ENCODE assay signal across 8 cellular contexts in genomic region chr14:55556929-55557623, GRCh38. TPM values are rescaled to one million over a fixed set of nuclear protein-coding genes. Genes with fewer than 3 reads are reported as not detected.
DNase-seq lines count a peak whose midpoint lies in the region; ATAC-seq and TF ChIP-seq lines count a peak whose summit lies in the region.

No MANE protein-coding gene starts in this region.

- peaks cover 0 to 4% of the 10 kb centered on the region in 2 donors for H3K4me1 ChIP-seq in breast epithelium
- peaks cover 0 to 9% (median 0%) of the 10 kb centered on the region in 4 donors for H3K4me1 ChIP-seq in tibial nerve

- WGBS in lower leg skin, 2 donors = 42 to 46% methylated on average over 3 of the region's 3 CpGs
- WGBS in tibial nerve, 2 donors = 51 to 53% methylated on average over 3 of the region's 3 CpGs

- DNase-seq in AG20443 (ENCODE audit: low spot score) (peak; percentile 82), NCI-H1694 (lab: John Stamatoyannopoulos, UW) (peak; percentile 41), breast epithelium (ENCODE audit: low spot score in 2 of 2) (peak; percentile 93 to 95), lower leg skin (ENCODE audit: low spot score in 2 of 2) (peak; percentile 58 to 89), tibial nerve (ENCODE audit: low spot score in 2 of 2) (no peak)

- intact Hi-C loops in breast epithelium (cut with DNase I; ENCODE audit: low total_unique reads) = no loop called here
- intact Hi-C loops in lower leg skin (cut with DNase I; ENCODE audit: low total_unique reads) = no loop called here

- TF ChIP-seq CTCF in breast epithelium (IDR thresholded peaks at IDR 0.05) = no peak
- no peak for TF ChIP-seq CTCF in lower leg skin (IDR thresholded peaks at IDR 0.05)
- TF ChIP-seq CTCF in tibial nerve (IDR thresholded peaks at IDR 0.05) = no peak

- TF ChIP-seq EP300 in tibial nerve (IDR thresholded peaks at IDR 0.05) = no peak

- H3K4me3 ChIP-seq in breast epithelium (no peak overlapping the region), lower leg skin (ENCODE audit: low read depth, poor library complexity, severe bottlenecking) (no peak overlapping the region), tibial nerve (no peak overlapping the region)

- ATAC-seq in GM18868 (IDR thresholded peaks at IDR 0.05; ENCODE audit: unreplicated experiment) (no peak), HG03460 (IDR thresholded peaks at IDR 0.05; ENCODE audit: unreplicated experiment) (no peak), GM19455 (IDR thresholded peaks at IDR 0.05; ENCODE audit: unreplicated experiment) (no peak)

- H3K9me3 ChIP-seq in breast epithelium (peaks cover 4 to 11% of the 10 kb centered on the region in 2 donors), tibial nerve (peaks cover 0 to 15% (median 4%) of the 10 kb centered on the region in 4 donors)

- TF ChIP-seq POLR2A in breast epithelium (IDR thresholded peaks at IDR 0.05) (no peak), lower leg skin (IDR thresholded peaks at IDR 0.05) (no peak), tibial nerve (IDR thresholded peaks at IDR 0.05) (no peak)

- peak overlapping the region; percentile 29 to 33 for H3K27ac ChIP-seq in breast epithelium
- H3K27ac ChIP-seq in tibial nerve = no peak overlapping the region

- H3K27me3 ChIP-seq in breast epithelium (no peaks in the 10 kb centered on the region), tibial nerve (no peaks in the 10 kb centered on the region)

- no peaks in the 10 kb centered on the region for H3K36me3 ChIP-seq in breast epithelium
- H3K36me3 ChIP-seq in tibial nerve = peaks cover 0 to 30% (median 0%) of the 10 kb centered on the region in 3 donors

RNA-seq across cellular contexts. Expression of gene KTN1, which starts 22.9 kb away (rescaled TPM):
- total RNA-seq in breast epithelium = 100 to 1,000 TPM; 142 to 215 (median 182) TPM
- total RNA-seq in lower leg skin = 100 to 1,000 TPM in 3 of 4 donors, 10 to 100 TPM in 1; 97.7 to 117 (median 106) TPM
- total RNA-seq in tibial nerve = 100 to 1,000 TPM; 130 to 176 (median 150) TPM

Comparison
In these comparisons a context has a peak if more than half of its experiments do, and no peak if none do; other contexts are left out.
1. DNase-seq: peak in AG20443 (single experiment), NCI-H1694 (single experiment), breast epithelium (2 of 2) and lower leg skin (2 of 2); none in tibial nerve (0 of 2).
2. H3K27ac ChIP-seq: peak in breast epithelium (2 of 2); none in tibial nerve (0 of 4).